12 cellular contexts compared by ENCODE assay signal in genomic region chr9:93345630-93346239, GRCh38.
DNase-seq lines count a peak whose midpoint lies in the region; ATAC-seq and TF ChIP-seq lines count a peak whose summit lies in the region.
"Had no signal": no experiment of that assay in that cellular context is flagged by ENCODE, and none has a peak within 500 bp of the region (broad histone marks: within the 10 kb centered on the region; RNA-seq: fewer than 3 reads in every experiment).

No MANE protein-coding gene starts in this region.

- H2BK5ac ChIP-seq in neuronal stem cell (ENCODE audit: low read length), result no peak overlapping the region

- TF ChIP-seq CTCF in breast epithelium (IDR thresholded peaks at IDR 0.05), result no peak
- TF ChIP-seq CTCF in MCF 10A (IDR thresholded peaks at IDR 0.05; ENCODE audit: unreplicated experiment), result no peak
- no peak for TF ChIP-seq CTCF in hepatocyte (IDR thresholded peaks at IDR 0.05; ENCODE audit: poor library complexity)
- TF ChIP-seq CTCF in uterus (IDR thresholded peaks at IDR 0.05), result no peak

- no peak overlapping the region for H3K4me3 Mint-ChIP-seq in MCF 10A (ENCODE audit: unreplicated experiment)
- H3K4me3 Mint-ChIP-seq in CD4-positive, alpha-beta memory T cell, result peak overlapping the region in 4 of 8 donors; percentile 27 to 48 (median 43)
- no peak overlapping the region for H3K4me3 Mint-ChIP-seq in activated naive CD4-positive, alpha-beta T cell treated with anti-CD3 and anti-CD28 coated beads for 36 hours

- 26% methylated on average over 21 of the region's 21 CpGs for WGBS in hepatocyte (ENCODE audit: low lambda C conversion rate, missing lambda C conversion rate)
- WGBS in neuronal stem cell (ENCODE audit: extremely low coverage in 2 of 2, insufficient read length in 2 of 2, insufficient replicate concordance in 1 of 2), 2 donors, result no CpG with 5 or more reads among the region's 21 CpGs

- H3K36me3 Mint-ChIP-seq in MCF 10A (ENCODE audit: insufficient read depth, unreplicated experiment), result no peaks in the 10 kb centered on the region
- H3K36me3 Mint-ChIP-seq in CD4-positive, alpha-beta memory T cell, result peaks cover 0 to 4% of the 10 kb centered on the region in 2 donors
- no peaks in the 10 kb centered on the region for H3K36me3 Mint-ChIP-seq in activated naive CD4-positive, alpha-beta T cell treated with anti-CD3 and anti-CD28 coated beads for 36 hours (ENCODE audit: low read depth)

- no peak overlapping the region for H3K4ac ChIP-seq in neuronal stem cell (ENCODE audit: low read length)

- H2BK12ac ChIP-seq in neuronal stem cell (ENCODE audit: low read length), result no peak overlapping the region

- H2AFZ ChIP-seq in hepatocyte (peak overlapping the region; percentile 86), neuronal stem cell (ENCODE audit: low read length) (peak overlapping the region; percentile 89)

- peak overlapping the region; percentile 86 for H3K9ac ChIP-seq in neuronal stem cell (ENCODE audit: low read depth, low read length, poor library complexity)

- H2AK5ac ChIP-seq in neuronal stem cell (ENCODE audit: low read depth, low read length), result no peak overlapping the region

- peak overlapping the region; percentile 97 for H2BK15ac ChIP-seq in neuronal stem cell (ENCODE audit: low read length)

- no peaks in the 10 kb centered on the region for H3K79me1 ChIP-seq in neuronal stem cell (ENCODE audit: low read depth, low read length)

- no peak for ATAC-seq in HG03354 (IDR thresholded peaks at IDR 0.05; ENCODE audit: poor library complexity, severe bottlenecking, unreplicated experiment)

- no peaks in the 10 kb centered on the region for H3K9me3 Mint-ChIP-seq in MCF 10A (ENCODE audit: unreplicated experiment)
- H3K9me3 Mint-ChIP-seq in CD4-positive, alpha-beta memory T cell, result peaks cover 0 to 3% (median 0%) of the 10 kb centered on the region in 8 donors
- no peaks in the 10 kb centered on the region for H3K9me3 Mint-ChIP-seq in activated naive CD4-positive, alpha-beta T cell treated with anti-CD3 and anti-CD28 coated beads for 36 hours

- no peak for DNase-seq in breast epithelium (ENCODE audit: low spot score in 2 of 2)
- DNase-seq in MCF 10A (ENCODE audit: unreplicated experiment), result no peak
- no peak for DNase-seq in hepatocyte (ENCODE audit: low spot score)
- DNase-seq in neuronal stem cell (ENCODE audit: low spot score), result peak; percentile 4
- no peak for DNase-seq in uterus
- DNase-seq in CD4-positive, alpha-beta memory T cell, result no peak
- no peak for DNase-seq in activated naive CD4-positive, alpha-beta T cell treated with anti-CD3 and anti-CD28 coated beads for 36 hours
- DNase-seq: GDM1, NCI-H2081 had no signal

- CTCF ChIA-PET in MCF 10A (lab: Yijun Ruan, JAX), result no interaction called here
- CTCF ChIA-PET in CD4-positive, alpha-beta memory T cell (lab: Charles Lee; ENCODE audit: partially characterized antibody), result no interaction called here
- CTCF ChIA-PET in activated naive CD4-positive, alpha-beta T cell treated with anti-CD3 and anti-CD28 coated beads for 36 hours (lab: Charles Lee), result interaction anchor here (0.5 to 1.2 kb wide), 3 partner anchors 16 to 184 kb away, joined by 3 to 4 read pairs (median 4); no protein-coding TSS in a partner anchor

- peak overlapping the region; percentile 52 for H3K23ac ChIP-seq in neuronal stem cell (ENCODE audit: low read depth, low read length, poor library complexity)

- no peak overlapping the region for H3K27ac Mint-ChIP-seq in MCF 10A (ENCODE audit: low read depth, unreplicated experiment)
- H3K27ac Mint-ChIP-seq in CD4-positive, alpha-beta memory T cell, result no peak overlapping the region
- no peak overlapping the region for H3K27ac Mint-ChIP-seq in activated naive CD4-positive, alpha-beta T cell treated with anti-CD3 and anti-CD28 coated beads for 36 hours

- no peaks in the 10 kb centered on the region for H3K9me3 ChIP-seq in breast epithelium
- H3K9me3 ChIP-seq in hepatocyte (ENCODE audit: low read depth), result no peaks in the 10 kb centered on the region
- no peaks in the 10 kb centered on the region for H3K9me3 ChIP-seq in neuronal stem cell (replicated peaks in 1 of 2; ENCODE audit: control insufficient read depth in 2 of 2, insufficient read depth in 1 of 2, low read depth in 1 of 2, low read length in 2 of 2)
- H3K9me3 ChIP-seq in uterus, result no peaks in the 10 kb centered on the region
- no peaks in the 10 kb centered on the region for H3K9me3 ChIP-seq in CD4-positive, alpha-beta memory T cell (ENCODE audit: control insufficient read depth in 1 of 2, low read length in 2 of 2)
- H3K9me3 ChIP-seq: adrenal gland, neutrophil had no signal

- no peak for TF ChIP-seq POLR2A in breast epithelium (IDR thresholded peaks at IDR 0.05)
- TF ChIP-seq POLR2A in uterus (IDR thresholded peaks at IDR 0.05), result no peak

- H3K36me3 ChIP-seq in breast epithelium (no peaks in the 10 kb centered on the region), hepatocyte (replicated peaks; ENCODE audit: insufficient read depth, low read depth) (no peaks in the 10 kb centered on the region), neuronal stem cell (replicated peaks in 1 of 2; ENCODE audit: control insufficient read depth in 2 of 2, insufficient read depth in 2 of 2, low read length in 2 of 2) (no peaks in the 10 kb centered on the region), uterus (no peaks in the 10 kb centered on the region)
- no peaks in the 10 kb centered on the region for H3K36me3 ChIP-seq in CD4-positive, alpha-beta memory T cell (ENCODE audit: insufficient read depth, low read length)
- H3K36me3 ChIP-seq: adrenal gland, neutrophil had no signal

- H3K4me1 ChIP-seq in breast epithelium (no peaks in the 10 kb centered on the region), hepatocyte (ENCODE audit: insufficient read depth) (no peaks in the 10 kb centered on the region), neuronal stem cell (ENCODE audit: control insufficient read depth in 2 of 2, insufficient read depth in 1 of 2, low read depth in 1 of 2, low read length in 2 of 2) (peaks cover 4 to 5% of the 10 kb centered on the region in 2 donors), uterus (no peaks in the 10 kb centered on the region)
- peaks cover 5% of the 10 kb centered on the region for H3K4me1 ChIP-seq in CD4-positive, alpha-beta memory T cell (ENCODE audit: insufficient read depth, low read length)
- H3K4me1 ChIP-seq: adrenal gland had no signal

- peak overlapping the region; percentile 41 to 75 (median 50) for H3K4me3 ChIP-seq in breast epithelium
- peak overlapping the region; percentile 39 for H3K4me3 ChIP-seq in hepatocyte
- H3K4me3 ChIP-seq in neuronal stem cell (ENCODE audit: low read length in 2 of 2), result peak overlapping the region; percentile 40 to 76
- H3K4me3 ChIP-seq in uterus, result peak overlapping the region; percentile 19 to 27
- H3K4me3 ChIP-seq in CD4-positive, alpha-beta memory T cell (ENCODE audit: low read length in 2 of 2), result no peak overlapping the region

- H2BK120ac ChIP-seq in neuronal stem cell (ENCODE audit: low read depth, low read length), result no peak overlapping the region

- H3K27me3 ChIP-seq in breast epithelium (peaks cover 3 to 12% of the 10 kb centered on the region in 2 donors), hepatocyte (peaks cover 50% of the 10 kb centered on the region), neuronal stem cell (ENCODE audit: control insufficient read depth in 3 of 3, insufficient read depth in 3 of 3, low read depth in 1 of 3, low read length in 3 of 3) (peaks cover 5 to 35% (median 21%) of the 10 kb centered on the region in 3 experiments), uterus (no peaks in the 10 kb centered on the region)
- H3K27me3 ChIP-seq in CD4-positive, alpha-beta memory T cell (ENCODE audit: insufficient read depth, low read length), result peaks cover 10% of the 10 kb centered on the region

- H3K9me2 ChIP-seq in hepatocyte (replicated peaks; ENCODE audit: insufficient read depth), result no peaks in the 10 kb centered on the region

- POLR2A ChIA-PET in MCF 10A (lab: Yijun Ruan, JAX), result no interaction called here
- POLR2A ChIA-PET in CD4-positive, alpha-beta memory T cell (lab: Charles Lee; ENCODE audit: partially characterized antibody), result no interaction called here

- intact Hi-C loops in breast epithelium (cut with DNase I; ENCODE audit: low total_unique reads), result no loop called here
- intact Hi-C loops in MCF 10A (cut with micrococcal nuclease), result no loop called here
- intact Hi-C loops in uterus (cut with DNase I; ENCODE audit: low total_unique reads), result no loop called here
- intact Hi-C loops in CD4-positive, alpha-beta memory T cell (cut with micrococcal nuclease), result no loop called here
- intact Hi-C loops in activated naive CD4-positive, alpha-beta T cell treated with anti-CD3 and anti-CD28 coated beads for 36 hours (cut with micrococcal nuclease), result no loop called here

- H3K27me3 Mint-ChIP-seq in MCF 10A (ENCODE audit: insufficient read depth, unreplicated experiment), result no peaks in the 10 kb centered on the region
- peaks cover 24 to 41% of the 10 kb centered on the region in 2 donors for H3K27me3 Mint-ChIP-seq in CD4-positive, alpha-beta memory T cell
- peaks cover 27% of the 10 kb centered on the region for H3K27me3 Mint-ChIP-seq in activated naive CD4-positive, alpha-beta T cell treated with anti-CD3 and anti-CD28 coated beads for 36 hours (ENCODE audit: low read depth)

- peaks cover 4% of the 10 kb centered on the region for H3K4me1 Mint-ChIP-seq in MCF 10A (ENCODE audit: insufficient read depth, unreplicated experiment)
- H3K4me1 Mint-ChIP-seq in CD4-positive, alpha-beta memory T cell, result peaks cover 3 to 9% (median 5%) of the 10 kb centered on the region in 4 donors
- H3K4me1 Mint-ChIP-seq in activated naive CD4-positive, alpha-beta T cell treated with anti-CD3 and anti-CD28 coated beads for 36 hours (ENCODE audit: low read depth), result peaks cover 3% of the 10 kb centered on the region

- H3K79me2 ChIP-seq in hepatocyte, result no peaks in the 10 kb centered on the region

- H3K4me2 ChIP-seq in hepatocyte, result peak overlapping the region; percentile 98
- peak overlapping the region; percentile 89 for H3K4me2 ChIP-seq in neuronal stem cell (ENCODE audit: insufficient read depth, low read length, poor library complexity, severe bottlenecking)

- peak overlapping the region; percentile 6 for H4K8ac ChIP-seq in neuronal stem cell (ENCODE audit: low read depth, low read length)

- H3K14ac ChIP-seq in neuronal stem cell (ENCODE audit: low read length), result no peak overlapping the region

- H4K91ac ChIP-seq in neuronal stem cell (ENCODE audit: low read depth, low read length, poor library complexity), result no peak overlapping the region

- peak overlapping the region; percentile 89 for H3K18ac ChIP-seq in neuronal stem cell (ENCODE audit: low read length)

- BruUV-seq in MCF 10A (replicated peaks; lab: Mats Ljungman, UMichigan), result no TSS peak

- H4K20me1 ChIP-seq in hepatocyte (ENCODE audit: insufficient read depth, poor library complexity, severe bottlenecking), result no peaks in the 10 kb centered on the region

- H3K27ac ChIP-seq in breast epithelium, result no peak overlapping the region
- H3K27ac ChIP-seq in hepatocyte, result no peak overlapping the region
- no peak overlapping the region for H3K27ac ChIP-seq in neuronal stem cell (replicated peaks; ENCODE audit: low read length)
- no peak overlapping the region for H3K27ac ChIP-seq in uterus
- no peak overlapping the region for H3K27ac ChIP-seq in CD4-positive, alpha-beta memory T cell (ENCODE audit: low read depth, low read length)
- H3K27ac ChIP-seq: adrenal gland, neutrophil had no signal

Comparison
In these comparisons a context has a peak if more than half of its experiments do, and no peak if none do; other contexts are left out.
1. H3K4me3 ChIP-seq: peak in breast epithelium (3 of 3), hepatocyte (single experiment), neuronal stem cell (2 of 2) and uterus (2 of 2); none in CD4-positive, alpha-beta memory T cell (0 of 2).